10 cellular contexts compared by ENCODE assay signal in the genomic region with DNA sequence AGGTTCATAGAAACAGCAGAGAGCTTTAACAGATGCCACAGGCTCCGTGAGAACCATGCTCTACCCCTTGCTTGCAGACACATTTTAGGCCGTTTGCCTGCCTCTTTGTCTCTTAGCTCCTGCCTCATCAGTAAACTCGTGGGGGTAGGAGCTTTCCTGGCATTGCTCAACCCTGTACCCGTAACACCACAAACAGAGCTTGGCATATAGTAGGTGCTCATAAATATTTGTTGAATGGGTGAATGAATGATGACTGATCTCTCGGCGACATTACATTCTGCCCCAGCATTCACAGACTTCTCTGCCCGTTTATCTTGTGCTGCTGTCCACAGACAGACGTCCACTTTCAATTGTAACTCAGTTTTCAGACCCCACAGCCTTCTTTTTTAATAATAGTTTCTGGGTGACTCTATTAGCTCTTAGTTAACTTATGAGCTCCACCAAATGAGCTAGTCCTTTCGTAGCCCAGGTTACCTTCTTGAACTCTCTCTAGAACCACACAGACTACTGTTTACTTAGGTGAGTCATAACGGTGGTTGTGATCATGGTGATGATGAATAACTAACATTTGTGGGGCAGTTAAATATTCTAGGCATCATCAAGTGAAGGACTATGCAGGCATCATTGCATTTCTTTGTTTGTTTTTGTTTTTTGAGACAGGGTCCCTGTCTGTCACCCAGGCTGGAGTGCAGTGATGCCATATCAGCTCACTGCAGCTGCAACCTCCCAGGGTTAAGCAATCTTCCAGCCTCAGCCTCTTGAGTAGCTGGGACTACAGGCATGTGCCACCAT.
DNase-seq lines count a peak whose midpoint lies in the region; ATAC-seq, FAIRE-seq and TF ChIP-seq lines count a peak whose summit lies in the region.
"Had no signal": no experiment of that assay in that cellular context is flagged by ENCODE, and none has a peak within 500 bp of the region (broad histone marks: within the 10 kb centered on the region; RNA-seq: fewer than 3 reads in every experiment).

No MANE protein-coding gene starts in this region.

- TF ChIP-seq POLR2A in K562 (conservative IDR thresholded peaks at IDR 0.05) (no peak), tibial nerve (IDR thresholded peaks at IDR 0.05) (no peak)

- FAIRE-seq in K562 (lab: Jason Lieb, UNC): no peak
- no peak for FAIRE-seq in small intestine (lab: Jason Lieb, UNC)

- no peaks in the 10 kb centered on the region for H3K79me2 ChIP-seq in K562 (ENCODE audit: control insufficient read depth, insufficient read depth, low read length)

- H3K36me3 ChIP-seq in K562 (ENCODE audit: control insufficient read depth, insufficient read depth, low read length): no peaks in the 10 kb centered on the region
- no peaks in the 10 kb centered on the region for H3K36me3 ChIP-seq in small intestine (ENCODE audit: control insufficient read depth in 2 of 2, insufficient read depth in 2 of 2, low read length in 2 of 2)
- H3K36me3 ChIP-seq in tibial nerve: no peaks in the 10 kb centered on the region

- no peak overlapping the region for H3K4me3 ChIP-seq in K562
- H3K4me3 ChIP-seq in small intestine (ENCODE audit: low read depth in 1 of 2, low read length in 2 of 2): no peak overlapping the region
- no peak overlapping the region for H3K4me3 ChIP-seq in tibial nerve

- no peak overlapping the region for H2AFZ ChIP-seq in K562 (ENCODE audit: low read depth, low read length)

- no peak overlapping the region for H3K4me2 ChIP-seq in K562 (ENCODE audit: insufficient read depth, low read length)

- in situ Hi-C loops in K562 (cut with MboI): no loop called here

- no peaks in the 10 kb centered on the region for H3K9me3 ChIP-seq in K562 (replicated peaks; ENCODE audit: control insufficient read depth, insufficient read depth, low read depth, low read length)
- H3K9me3 ChIP-seq in small intestine (ENCODE audit: control insufficient read depth, low read depth): no peaks in the 10 kb centered on the region
- no peaks in the 10 kb centered on the region for H3K9me3 ChIP-seq in tibial nerve

- intact Hi-C loops in K562 (cut with micrococcal nuclease): no loop called here

- DNase-seq in DMS 273 (lab: John Stamatoyannopoulos, UW; ENCODE audit: unreplicated experiment) (peak; percentile 38), DMS 273 treated with DMSO at 0.1 percent for 48 hours (lab: John Stamatoyannopoulos, UW) (no peak), K562 (ENCODE audit: extremely low read depth in 1 of 4, low spot score in 3 of 4) (no peak), small intestine (peak; percentile 42), tibial nerve (ENCODE audit: low spot score in 2 of 2) (no peak)
- DNase-seq in stimulated activated CD4-positive, alpha-beta T cell treated with anti-CD3 and anti-CD28 coated beads, Interleukin-2, amount 100 ng/mL, for 24 hours: no peak
- DNase-seq in stimulated activated CD4-positive, alpha-beta T cell treated with anti-CD3 and anti-CD28 coated beads, Interleukin-15, amount 100 ng/mL, for 24 hours: no peak
- DNase-seq: NCI-H446 treated with DMSO at 0.1 percent for 48 hours had no signal

- H3K9ac ChIP-seq in K562 (ENCODE audit: insufficient read depth in 1 of 2, low read depth in 2 of 2, low read length in 2 of 2): no peak overlapping the region

- H3K27me3 ChIP-seq in K562 (ENCODE audit: control insufficient read depth in 2 of 2, insufficient read depth in 2 of 2, low read length in 2 of 2) (peaks cover 6 to 27% of the 10 kb centered on the region in 2 experiments; a peak in 4 of 5 replicates), small intestine (ENCODE audit: control insufficient read depth in 2 of 2, insufficient read depth in 2 of 2, low read length in 2 of 2) (no peaks in the 10 kb centered on the region), tibial nerve (no peaks in the 10 kb centered on the region)

- TF ChIP-seq CTCF in K562 (IDR thresholded peaks at IDR 0.05 in 2 of 3, conservative IDR thresholded peaks at IDR 0.05 in 1 of 3; ENCODE audit: insufficient read depth in 2 of 3, low read depth in 1 of 3, low read length in 3 of 3): no peak
- TF ChIP-seq CTCF in tibial nerve (IDR thresholded peaks at IDR 0.05): no peak

- no peaks in the 10 kb centered on the region for H3K9me1 ChIP-seq in K562 (ENCODE audit: control insufficient read depth, insufficient read depth, low read length)

- POLR2A ChIA-PET in K562 (lab: Yijun Ruan, JAX): no interaction called here

- TF ChIP-seq EP300 in K562 (IDR thresholded peaks at IDR 0.05; ENCODE audit: low read length) (no peak), tibial nerve (IDR thresholded peaks at IDR 0.05) (no peak)

- no peak for TF ChIP-seq RAD21 in K562 (CRISPR knock-in tag; conservative IDR thresholded peaks at IDR 0.05 in 1 of 2, IDR thresholded peaks at IDR 0.05 in 1 of 2)

- peak; percentile 79 for ATAC-seq in HG03520 (IDR thresholded peaks at IDR 0.05; ENCODE audit: unreplicated experiment)
- ATAC-seq in K562: no peak

- H3K27ac ChIP-seq in K562 (ENCODE audit: extremely low read depth, low read depth, low read length) (no peak overlapping the region), small intestine (ENCODE audit: low read depth in 1 of 2, low read length in 1 of 2) (no peak overlapping the region), tibial nerve (no peak overlapping the region)
- H3K27ac ChIP-seq: 22Rv1 had no signal

- no peaks in the 10 kb centered on the region for H4K20me1 ChIP-seq in K562 (replicated peaks; ENCODE audit: control insufficient read depth, insufficient read depth, low read length)

- H3K4me1 ChIP-seq in K562 (replicated peaks in 1 of 2; ENCODE audit: control insufficient read depth in 2 of 2, insufficient read depth in 2 of 2, low read length in 2 of 2) (no peaks in the 10 kb centered on the region), small intestine (ENCODE audit: control insufficient read depth in 2 of 2, insufficient read depth in 1 of 2, low read depth in 1 of 2, low read length in 1 of 2) (no peaks in the 10 kb centered on the region), tibial nerve (peaks cover 0 to 25% (median 0%) of the 10 kb centered on the region in 4 donors)

- 1% methylated on average over 10 of the region's 10 CpGs for WGBS in K562 (ENCODE audit: insufficient coverage, low coverage, missing lambda C conversion rate)
- 54 to 74% (median 66%) methylated on average over 10 of the region's 10 CpGs for WGBS in small intestine, 3 donors
- WGBS in tibial nerve, 2 donors: 74 to 75% methylated on average over 10 of the region's 10 CpGs

- CTCF ChIA-PET in K562 (lab: Yijun Ruan, JAX; ENCODE audit: low intra/inter-chr PET ratio): no interaction called here

- BruUV-seq in K562 (replicated peaks; lab: Mats Ljungman, UMichigan): no TSS peak

TF ChIP-seq in K562, 482 proteins besides CTCF, POLR2A, EP300 and RAD21:
- TF ChIP-seq, protein P1, sequence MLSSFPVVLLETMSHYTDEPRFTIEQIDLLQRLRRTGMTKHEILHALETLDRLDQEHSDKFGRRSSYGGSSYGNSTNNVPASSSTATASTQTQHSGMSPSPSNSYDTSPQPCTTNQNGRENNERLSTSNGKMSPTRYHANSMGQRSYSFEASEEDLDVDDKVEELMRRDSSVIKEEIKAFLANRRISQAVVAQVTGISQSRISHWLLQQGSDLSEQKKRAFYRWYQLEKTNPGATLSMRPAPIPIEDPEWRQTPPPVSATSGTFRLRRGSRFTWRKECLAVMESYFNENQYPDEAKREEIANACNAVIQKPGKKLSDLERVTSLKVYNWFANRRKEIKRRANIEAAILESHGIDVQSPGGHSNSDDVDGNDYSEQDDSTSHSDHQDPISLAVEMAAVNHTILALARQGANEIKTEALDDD (IDR thresholded peaks at IDR 0.05): peak; percentile 59; the same call in 1 of the 2 replicates
- peak; percentile 33; the same call in 1 of the 2 replicates for TF ChIP-seq FOSL1 (tag; conservative IDR thresholded peaks at IDR 0.05)
- TF ChIP-seq FOXA3 (CRISPR knock-in tag; conservative IDR thresholded peaks at IDR 0.05 in 1 of 2, IDR thresholded peaks at IDR 0.05 in 1 of 2): peak; percentile 31 to 34; a peak in 2 of 4 replicates
- peak; percentile 37; the same call in 1 of the 2 replicates for TF ChIP-seq JUND (IDR thresholded peaks at IDR 0.05; ENCODE audit: borderline replicate concordance, low read depth, low read length)
- no peak; the same call in 2 of the 3 replicates for TF ChIP-seq JUND (tag; IDR thresholded peaks at IDR 0.05; ENCODE audit: borderline replicate concordance, low read depth, low read length)
- peak; percentile 57 for TF ChIP-seq ATF3 (IDR thresholded peaks at IDR 0.05)
- no peak for TF ChIP-seq ATF3 (CRISPR knock-in tag; conservative IDR thresholded peaks at IDR 0.05)
- TF ChIP-seq THRAP3 (IDR thresholded peaks at IDR 0.05; ENCODE audit: borderline replicate concordance): no peak

Comparison
In these comparisons a context has a peak if more than half of its experiments do, and no peak if none do; other contexts are left out.
1. DNase-seq: peak in DMS 273 (single experiment) and small intestine (single experiment); none in DMS 273 treated with DMSO at 0.1 percent for 48 hours (single experiment), K562 (0 of 4), tibial nerve (0 of 2), stimulated activated CD4-positive, alpha-beta T cell treated with anti-CD3 and anti-CD28 coated beads, Interleukin-2, amount 100 ng/mL, for 24 hours (0 of 2) and stimulated activated CD4-positive, alpha-beta T cell treated with anti-CD3 and anti-CD28 coated beads, Interleukin-15, amount 100 ng/mL, for 24 hours (single experiment).